21 cellular contexts compared by ENCODE assay signal in the genomic region with DNA sequence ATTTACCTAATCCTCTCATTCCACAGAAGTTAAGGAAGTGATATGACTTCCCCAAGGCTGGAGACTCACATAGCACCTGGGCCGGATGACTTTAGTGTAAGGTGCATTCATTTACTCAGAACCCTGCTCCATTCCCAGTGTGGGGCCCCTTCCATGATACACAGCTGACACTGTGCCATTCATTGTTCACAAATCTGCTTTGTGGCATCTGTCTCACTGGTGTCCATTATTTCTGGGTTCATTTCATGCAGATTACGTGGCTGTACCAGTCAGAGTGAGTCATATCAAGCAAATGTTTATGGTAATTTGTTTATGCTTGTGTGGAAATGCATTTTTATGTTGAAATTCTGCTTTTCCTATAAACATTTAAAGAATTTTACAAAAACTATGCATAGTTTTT. TPM values are rescaled to one million over a fixed set of nuclear protein-coding genes. Genes with fewer than 3 reads are reported as not detected.
DNase-seq lines count a peak whose midpoint lies in the region; ATAC-seq and TF ChIP-seq lines count a peak whose summit lies in the region.
"Had no signal": no experiment of that assay in that cellular context is flagged by ENCODE, and none has a peak within 500 bp of the region (broad histone marks: within the 10 kb centered on the region; RNA-seq: fewer than 3 reads in every experiment).

No MANE protein-coding gene starts in this region.

- H3K4me1 ChIP-seq in PC-3 (ENCODE audit: insufficient read depth, low read length): no peaks in the 10 kb centered on the region
- no peaks in the 10 kb centered on the region for H3K4me1 ChIP-seq in osteoblast (ENCODE audit: insufficient read depth, low read length)
- H3K4me1 ChIP-seq in tibial artery: peaks cover 0 to 4% (median 0%) of the 10 kb centered on the region in 4 donors
- H3K4me1 ChIP-seq: thyroid gland had no signal

- H3K4me2 ChIP-seq in PC-3 (ENCODE audit: low read length) (no peak overlapping the region), osteoblast (ENCODE audit: insufficient read depth, low read length) (no peak overlapping the region)

- H3K27ac ChIP-seq in AG04450 (ENCODE audit: low read depth, low read length) (peak overlapping the region; percentile 34), PC-3 (ENCODE audit: low read length) (no peak overlapping the region), dorsolateral prefrontal cortex (peak overlapping the region; percentile 31 to 97 (median 91)), layer of hippocampus (ENCODE audit: low read depth, low read length) (peak overlapping the region; percentile 82), osteoblast (ENCODE audit: low read depth, low read length) (no peak overlapping the region), tibial artery (no peak overlapping the region)
- H3K27ac ChIP-seq: skin epidermis, thyroid gland had no signal

- H3K27me3 ChIP-seq in AG04450 (ENCODE audit: control insufficient read depth, insufficient read depth, low read length): no peaks in the 10 kb centered on the region
- peaks cover 35% of the 10 kb centered on the region for H3K27me3 ChIP-seq in PC-3 (ENCODE audit: low read length)
- no peaks in the 10 kb centered on the region for H3K27me3 ChIP-seq in dorsolateral prefrontal cortex
- H3K27me3 ChIP-seq in layer of hippocampus (ENCODE audit: control insufficient read depth, insufficient read depth, low read length): no peaks in the 10 kb centered on the region
- H3K27me3 ChIP-seq in osteoblast (ENCODE audit: insufficient read depth, low read length): no peaks in the 10 kb centered on the region
- H3K27me3 ChIP-seq in tibial artery: peaks cover 0 to 4% of the 10 kb centered on the region in 2 donors
- H3K27me3 ChIP-seq: thyroid gland had no signal

- no peaks in the 10 kb centered on the region for H3K9me2 ChIP-seq in PC-3 (replicated peaks; ENCODE audit: low read length)

- no peak overlapping the region for H2AFZ ChIP-seq in PC-3 (ENCODE audit: low read length)
- H2AFZ ChIP-seq in osteoblast (ENCODE audit: low read length): no peak overlapping the region

- H3K4me3 ChIP-seq in AG04450 (ENCODE audit: low read depth, low read length): no peak overlapping the region
- H3K4me3 ChIP-seq in PC-3 (ENCODE audit: low read length): no peak overlapping the region
- H3K4me3 ChIP-seq in dorsolateral prefrontal cortex: peak overlapping the region in 7 of 59 donors; percentile 3 to 82 (median 12)
- no peak overlapping the region for H3K4me3 ChIP-seq in osteoblast (ENCODE audit: insufficient read depth, low read length)
- no peak overlapping the region for H3K4me3 ChIP-seq in tibial artery
- H3K4me3 ChIP-seq: skin epidermis, thyroid gland had no signal

- no peak for TF ChIP-seq CTCF in AG04450 (IDR thresholded peaks at IDR 0.05; ENCODE audit: low read depth, low read length)
- TF ChIP-seq CTCF in PC-3 (conservative IDR thresholded peaks at IDR 0.05; ENCODE audit: low read depth, low read length): no peak
- peak in 1 of 56 donors; percentile 17 for TF ChIP-seq CTCF in dorsolateral prefrontal cortex (IDR thresholded peaks at IDR 0.05 in 54 of 56, conservative IDR thresholded peaks at IDR 0.05 in 2 of 56; ENCODE audit: low read depth in 1 of 56, partially characterized antibody in 56 of 56)
- TF ChIP-seq CTCF in osteoblast (IDR thresholded peaks at IDR 0.05; ENCODE audit: extremely low read depth, low read depth, low read length): no peak
- no peak for TF ChIP-seq CTCF in tibial artery (IDR thresholded peaks at IDR 0.05)

- ATAC-seq in PC-3: no peak
- ATAC-seq: activated naive CD4-positive, alpha-beta T cell treated with anti-CD3 and anti-CD28 coated beads, Interleukin-2, amount 50 U/mL, for 72 hours; activated T-cell treated with anti-CD3 and anti-CD28 coated beads, Interleukin-2, amount 50 U/mL, for 72 hours had no signal

- H3K9me3 ChIP-seq in AG04450 (ENCODE audit: control insufficient read depth, insufficient read depth, low read length) (no peaks in the 10 kb centered on the region), PC-3 (ENCODE audit: low read length) (no peaks in the 10 kb centered on the region), osteoblast (ENCODE audit: low read depth, low read length) (no peaks in the 10 kb centered on the region), tibial artery (no peaks in the 10 kb centered on the region)
- H3K9me3 ChIP-seq: thyroid gland had no signal

- no peaks in the 10 kb centered on the region for H3K36me3 ChIP-seq in PC-3 (ENCODE audit: low read depth, low read length)
- no peaks in the 10 kb centered on the region for H3K36me3 ChIP-seq in osteoblast (ENCODE audit: insufficient read depth, low read length)
- H3K36me3 ChIP-seq in tibial artery: no peaks in the 10 kb centered on the region
- H3K36me3 ChIP-seq: thyroid gland had no signal

- POLR2A ChIA-PET in AG04450 (lab: Yijun Ruan, JAX) (interaction anchor here (0.6 kb wide), 1 partner anchor 593 kb away, joined by 4 read pairs; no protein-coding TSS in a partner anchor), PC-3 (lab: Charles Lee; ENCODE audit: unreplicated experiment) (no interaction called here)

- H4K20me1 ChIP-seq in PC-3 (ENCODE audit: low read length) (no peaks in the 10 kb centered on the region), osteoblast (ENCODE audit: insufficient read depth, low read length) (no peaks in the 10 kb centered on the region)

- no TSS peak for BruUV-seq in PC-3 (replicated peaks; lab: Mats Ljungman, UMichigan)

- no peaks in the 10 kb centered on the region for H3F3A ChIP-seq in PC-3 (ENCODE audit: low read length, unreplicated experiment)

- H3K79me2 ChIP-seq in PC-3 (ENCODE audit: low read length) (no peaks in the 10 kb centered on the region), osteoblast (ENCODE audit: insufficient read depth, low read length) (no peaks in the 10 kb centered on the region)

- H3K9ac ChIP-seq in PC-3 (ENCODE audit: low read length): no peak overlapping the region

- intact Hi-C loops in PC-3 (cut with micrococcal nuclease) (no loop called here), dorsolateral prefrontal cortex (cut with DNase I) (loop anchor here (1.0 to 10.0 kb wide), 2 partner anchors 23 to 115 kb away; no protein-coding TSS in a partner anchor), tibial artery (cut with DNase I; ENCODE audit: low total_unique reads) (no loop called here)

- CTCF ChIA-PET in AG04450 (lab: Charles Lee) (no interaction called here), PC-3 (lab: Charles Lee) (no interaction called here)

- DNase-seq in AG04450 (ENCODE audit: low read depth, low spot score): no peak
- DNase-seq in PC-3: peak; percentile 27
- DNase-seq in dorsolateral prefrontal cortex: peak in 6 of 10 donors; percentile 13 to 60 (median 43)
- DNase-seq in osteoblast (ENCODE audit: insufficient read length, low spot score, missing footprints): no peak
- no peak for DNase-seq in tibial artery
- no peak for DNase-seq in NCI-H1417 (lab: John Stamatoyannopoulos, UW)
- no peak for DNase-seq in NCI-H510A treated with DMSO at 0.1 percent for 48 hours (lab: John Stamatoyannopoulos, UW)
- DNase-seq: 8988T; activated T-cell treated with anti-CD3 and anti-CD28 coated beads, Interleukin-2, amount 50 U/mL, for 72 hours; effector memory CD4-positive, alpha-beta T cell; foreskin melanocyte; KBM-7; naive B cell; NCI-H1092 treated with DMSO at 0.1 percent for 48 hours; NCI-H774; stimulated activated CD4-positive, alpha-beta T cell treated with anti-CD3 and anti-CD28 coated beads, Interleukin-4, amount 100 ng/mL, for 24 hours; thyroid gland had no signal

RNA-seq across cellular contexts. Expression of a gene that starts 5.2 kb away (rescaled TPM):
- polyA plus RNA-seq in AG04450 (2011; rRNA removed): 6.4 and 7.5 TPM in 2 replicates
- polyA minus RNA-seq in AG04450 (2011; rRNA and poly(A)+ RNA removed): 6.8 and 11.4 TPM in 2 replicates
- total RNA-seq in PC-3 (2014; rRNA removed) (not detected in 2 replicates), dorsolateral prefrontal cortex (10 to 100 TPM; 23.4 to 77.0 (median 37.6) TPM), osteoblast (not detected in 2 replicates)
- total RNA-seq: activated naive CD4-positive, alpha-beta T cell treated with anti-CD3 and anti-CD28 coated beads, Interleukin-2, amount 50 U/mL, for 72 hours; activated T-cell treated with anti-CD3 and anti-CD28 coated beads, Interleukin-2, amount 50 U/mL, for 72 hours had no signal
- polyA plus RNA-seq: CD14-positive monocyte had no signal

Comparison
In these comparisons a context has a peak if more than half of its experiments do, and no peak if none do; other contexts are left out.
1. DNase-seq: peak in PC-3 (single experiment) and dorsolateral prefrontal cortex (6 of 10); none in AG04450 (single experiment), osteoblast (single experiment), tibial artery (0 of 2), NCI-H1417 (0 of 3) and NCI-H510A treated with DMSO at 0.1 percent for 48 hours (single experiment).
2. H3K27ac ChIP-seq: peak in AG04450 (single experiment), dorsolateral prefrontal cortex (59 of 59) and layer of hippocampus (single experiment); none in PC-3 (single experiment), osteoblast (single experiment) and tibial artery (0 of 2).
3. RNA of a gene that starts 5.2 kb away (total RNA-seq): 23.4 to 77.0 TPM in dorsolateral prefrontal cortex; not detected in PC-3 and not detected in osteoblast; every median in the first group is over 10 times any median in the second.
4. intact Hi-C loops: an anchor here in dorsolateral prefrontal cortex (1.0 to 10.0 kb wide); none called in PC-3 and tibial artery.